ENCODE assay signal across 26 cellular contexts in genomic region chr1:111467805-111468716, GRCh38. TPM values are rescaled to one million over a fixed set of nuclear protein-coding genes. Genes with fewer than 3 reads are reported as not detected.
A peak's percentile ranks its signal among the peaks of the same experiment; 100 is the strongest.
DNase-seq lines count a peak whose midpoint lies in the region; ATAC-seq, FAIRE-seq and TF ChIP-seq lines count a peak whose summit lies in the region.
"Had no signal": no experiment of that assay in that cellular context is flagged by ENCODE, and none has a peak within 500 bp of the region (broad histone marks: within the 10 kb centered on the region; RNA-seq: fewer than 3 reads in every experiment).

No MANE protein-coding gene starts in this region.

- H3K4me1 ChIP-seq in HepG2 (ENCODE audit: insufficient read depth, low read length) (peaks cover 17% of the 10 kb centered on the region), right lobe of liver (no peaks in the 10 kb centered on the region), endodermal cell (ENCODE audit: control insufficient read depth, insufficient read depth, low read length) (peaks cover 4% of the 10 kb centered on the region), upper lobe of right lung (peaks cover under 1% of the 10 kb centered on the region)
- H3K4me1 ChIP-seq: gastrocnemius medialis, prostate gland, transverse colon had no signal

- H3K4me3 ChIP-seq in HepG2 (replicated peaks in 1 of 3; ENCODE audit: insufficient read depth in 1 of 3, low read depth in 2 of 3, low read length in 3 of 3) (no peak overlapping the region), right lobe of liver (no peak overlapping the region), NB4 (ENCODE audit: low read depth, low read length) (no peak overlapping the region), endodermal cell (ENCODE audit: low read length) (no peak overlapping the region), upper lobe of right lung (no peak overlapping the region)
- H3K4me3 ChIP-seq: esophagus muscularis mucosa, gastrocnemius medialis, lung, prostate gland, transverse colon had no signal

- TF ChIP-seq CTCF in HepG2 (CRISPR knock-in tag; IDR thresholded peaks at IDR 0.05) (no peak), right lobe of liver (IDR thresholded peaks at IDR 0.05) (no peak), NB4 (IDR thresholded peaks at IDR 0.05; ENCODE audit: low read depth, low read length) (peak; percentile 3), endodermal cell (conservative IDR thresholded peaks at IDR 0.05) (peak; percentile 42), upper lobe of right lung (IDR thresholded peaks at IDR 0.05) (no peak)

- H3K79me2 ChIP-seq in HepG2 (ENCODE audit: insufficient read depth, low read length), result no peaks in the 10 kb centered on the region

- in situ Hi-C loops in HepG2 (cut with HindIII; ENCODE audit: extremely low pct_ligation_motif_present, low pct_unique_long_range_greater_than_20kb), result no loop called here

- H4K20me1 ChIP-seq in HepG2 (ENCODE audit: insufficient read depth, low read length), result no peaks in the 10 kb centered on the region

- no peaks in the 10 kb centered on the region for H3K27me3 ChIP-seq in HepG2 (ENCODE audit: control insufficient read depth in 1 of 2, insufficient read depth in 2 of 2, low read length in 2 of 2)
- no peaks in the 10 kb centered on the region for H3K27me3 ChIP-seq in right lobe of liver
- H3K27me3 ChIP-seq in endodermal cell (ENCODE audit: control insufficient read depth, insufficient read depth, low read length, poor library complexity, severe bottlenecking), result no peaks in the 10 kb centered on the region
- no peaks in the 10 kb centered on the region for H3K27me3 ChIP-seq in upper lobe of right lung
- H3K27me3 ChIP-seq: esophagus muscularis mucosa, gastrocnemius medialis, transverse colon had no signal

- H3K36me3 Mint-ChIP-seq in endodermal cell (ENCODE audit: low read depth), result no peaks in the 10 kb centered on the region

- no peak overlapping the region for H3K4me3 Mint-ChIP-seq in endodermal cell
- H3K4me3 Mint-ChIP-seq: activated naive CD8-positive, alpha-beta T cell treated with anti-CD3 and anti-CD28 coated beads, Interleukin-2, amount 10 ng/mL, durations not matched to agents 7 days and 5 days; CD14-positive monocyte had no signal

- POLR2A ChIA-PET in HepG2 (lab: Yijun Ruan, JAX), result no interaction called here

- no peaks in the 10 kb centered on the region for H3K9me3 Mint-ChIP-seq in endodermal cell
- H3K9me3 Mint-ChIP-seq: activated T-helper 2 cell treated with anti-CD3 and anti-CD28 coated beads, Interferon-gamma antibody, Interleukin-2, Interleukin-4, amounts not matched to agents 10 μg/mL and 5 μg/mL and 100 μg/mL, durations not matched to agents 14 hours and 24 hours and 36 hours; CD14-positive monocyte had no signal

- 93% methylated on average over 2 of the region's 2 CpGs for WGBS in HepG2 (ENCODE audit: low lambda C conversion rate)
- WGBS in right lobe of liver (ENCODE audit: insufficient coverage, low coverage, low lambda C conversion rate, missing lambda C conversion rate), result 88% methylated on average over 1 of the region's 2 CpGs
- 88 to 92% methylated on average over 2 of the region's 2 CpGs for WGBS in endodermal cell (ENCODE audit: insufficient coverage in 1 of 2, insufficient read length in 1 of 2), 2 experiments

- H3K9me3 ChIP-seq in HepG2 (ENCODE audit: low read length), result no peaks in the 10 kb centered on the region
- no peaks in the 10 kb centered on the region for H3K9me3 ChIP-seq in right lobe of liver
- no peaks in the 10 kb centered on the region for H3K9me3 ChIP-seq in endodermal cell (ENCODE audit: control insufficient read depth, low read length)
- H3K9me3 ChIP-seq in upper lobe of right lung, result no peaks in the 10 kb centered on the region
- H3K9me3 ChIP-seq: esophagus muscularis mucosa, gastrocnemius medialis, prostate gland, transverse colon had no signal

- no peak for TF ChIP-seq RAD21 in HepG2 (CRISPR knock-in tag; IDR thresholded peaks at IDR 0.05)

- peaks cover 6% of the 10 kb centered on the region for H3K4me1 Mint-ChIP-seq in endodermal cell

- no peak for TF ChIP-seq EP300 in HepG2 (IDR thresholded peaks at IDR 0.05; ENCODE audit: low read depth in 2 of 2, low read length in 2 of 2)
- TF ChIP-seq EP300 in HepG2 (CRISPR knock-in tag; IDR thresholded peaks at IDR 0.05; ENCODE audit: borderline replicate concordance), result no peak

- FAIRE-seq in HepG2 (lab: Jason Lieb, UNC), result no peak

- H3K9ac ChIP-seq in HepG2 (ENCODE audit: insufficient read depth, low read depth, low read length), result no peak overlapping the region
- no peak overlapping the region for H3K9ac ChIP-seq in endodermal cell (ENCODE audit: extremely low read depth, low read length, poor library complexity, severe bottlenecking)

- H3K36me3 ChIP-seq in HepG2 (replicated peaks in 1 of 2; ENCODE audit: control insufficient read depth in 1 of 2, insufficient read depth in 2 of 2, low read length in 2 of 2), result peaks cover 0 to 1% of the 10 kb centered on the region in 2 experiments; a peak in 1 of 5 replicates
- H3K36me3 ChIP-seq in right lobe of liver, result peaks cover 0 to 27% (median under 1%) of the 10 kb centered on the region in 4 donors
- H3K36me3 ChIP-seq in endodermal cell (ENCODE audit: control insufficient read depth, insufficient read depth, low read length), result no peaks in the 10 kb centered on the region
- peaks cover 38% of the 10 kb centered on the region for H3K36me3 ChIP-seq in upper lobe of right lung
- H3K36me3 ChIP-seq: prostate gland, WERI-Rb-1 had no signal

- no peak overlapping the region for H2AFZ ChIP-seq in HepG2 (ENCODE audit: low read length)

- CTCF ChIA-PET in HepG2 (lab: Yijun Ruan, JAX; ENCODE audit: low intra/inter-chr PET ratio, low total read pairs), result no interaction called here

- H3K27me3 Mint-ChIP-seq in endodermal cell (ENCODE audit: insufficient read depth), result no peaks in the 10 kb centered on the region
- H3K27me3 Mint-ChIP-seq: activated naive CD8-positive, alpha-beta T cell treated with anti-CD3 and anti-CD28 coated beads, Interleukin-2, amount 10 ng/mL, durations not matched to agents 7 days and 5 days had no signal

- H3K27ac ChIP-seq in HepG2 (ENCODE audit: extremely low read length, insufficient read depth, low read length) (no peak overlapping the region), right lobe of liver (no peak overlapping the region), endodermal cell (ENCODE audit: low read depth, low read length) (no peak overlapping the region), upper lobe of right lung (no peak overlapping the region)
- H3K27ac ChIP-seq: esophagus muscularis mucosa, gastrocnemius medialis, prostate gland, transverse colon, WERI-Rb-1 had no signal

- TF ChIP-seq POLR2A in HepG2 (IDR thresholded peaks at IDR 0.05; ENCODE audit: insufficient read depth in 1 of 2, low read depth in 2 of 2, low read length in 2 of 2), result no peak
- no peak for TF ChIP-seq POLR2A in right lobe of liver (IDR thresholded peaks at IDR 0.05)
- no peak for TF ChIP-seq POLR2A in NB4 (IDR thresholded peaks at IDR 0.05; ENCODE audit: extremely low read depth, insufficient read length)

- no peak overlapping the region for H3K4me2 ChIP-seq in HepG2 (ENCODE audit: low read depth, low read length)

- ATAC-seq in HepG2, result peak; percentile 41; the same call in 1 of the 3 replicates
- no peak for ATAC-seq in right lobe of liver
- ATAC-seq in upper lobe of right lung, result peak; percentile 10
- ATAC-seq in GM21447 (IDR thresholded peaks at IDR 0.05; ENCODE audit: unreplicated experiment), result no peak
- ATAC-seq: gastrocnemius medialis had no signal

- BruUV-seq in HepG2 (replicated peaks; lab: Mats Ljungman, UMichigan), result no TSS peak

- no peak for DNase-seq in HepG2 (ENCODE audit: low spot score)
- DNase-seq in right lobe of liver, result no peak
- DNase-seq in NB4 (ENCODE audit: low read depth), result no peak
- DNase-seq in endodermal cell, result no peak
- no peak for DNase-seq in upper lobe of right lung
- DNase-seq in cerebellum (ENCODE audit: low spot score), result no peak
- no peak for DNase-seq in activated T-cell treated with anti-CD3 and anti-CD28 coated beads for 4 hours
- DNase-seq: activated naive CD8-positive, alpha-beta T cell treated with anti-CD3 and anti-CD28 coated beads, Interleukin-2, amount 10 ng/mL, durations not matched to agents 7 days and 5 days; effector CD8-positive, alpha-beta T cell; gastrocnemius medialis; HCEC 1CT; islet precursor cell; NCI-H1092 treated with DMSO at 0.1 percent for 48 hours; NCI-H187 treated with DMSO at 0.1 percent for 48 hours; NCI-H526 treated with DMSO at 0.1 percent for 48 hours; stimulated activated CD8-positive, alpha-beta memory T cell treated with anti-CD3 and anti-CD28 coated beads, Interleukin-4, amount 100 ng/mL, for 48 hours; T-helper 9 cell; transverse colon; WERI-Rb-1 had no signal

- intact Hi-C loops in HepG2 (cut with micrococcal nuclease; ENCODE audit: unreplicated experiment) (no loop called here), right lobe of liver (cut with DNase I) (no loop called here), upper lobe of right lung (cut with DNase I) (no loop called here)

- H3K27ac Mint-ChIP-seq in endodermal cell, result no peak overlapping the region
- H3K27ac Mint-ChIP-seq: activated naive CD8-positive, alpha-beta T cell treated with anti-CD3 and anti-CD28 coated beads, Interleukin-2, amount 10 ng/mL, durations not matched to agents 7 days and 5 days; activated T-helper 2 cell treated with anti-CD3 and anti-CD28 coated beads, Interferon-gamma antibody, Interleukin-2, Interleukin-4, amounts not matched to agents 10 μg/mL and 5 μg/mL and 100 μg/mL, durations not matched to agents 14 hours and 24 hours and 36 hours had no signal

RNA-seq across cellular contexts. Expression of gene C1orf162, which starts 5.7 kb away (rescaled TPM):
- total RNA-seq in HepG2 (2016; rRNA removed; fragmentation: Illumina TruSeq; extraction: Trizol) (0.27 TPM in 1 of 2 replicates, not detected in the other), right lobe of liver (10 to 100 TPM in 2 of 6 experiments, 1 to 10 TPM in 4; 6.1 to 16.9 (median 9.3) TPM), endodermal cell (under 1 TPM; 0.26 to 0.60 TPM), upper lobe of right lung (79.3 TPM), cerebellum (1.3 TPM)
- total RNA-seq in HepG2 (2016; cell fraction: cytosol; rRNA removed; fragmentation: Illumina TruSeq; extraction: Trizol; ENCODE audit: low read depth), result not detected in 2 replicates
- 0.28 TPM in 1 of 2 replicates, not detected in the other for total RNA-seq in HepG2 (2016; cell fraction: insoluble cytoplasmic fraction; rRNA removed; fragmentation: Illumina TruSeq; extraction: Trizol)
- total RNA-seq in HepG2 (2016; cell fraction: membrane; rRNA removed; fragmentation: Illumina TruSeq; extraction: Trizol), result 0.10 and 0.12 TPM in 2 replicates
- 0.22 and 0.81 TPM in 2 replicates for total RNA-seq in HepG2 (2016; cell fraction: nucleus; rRNA removed; fragmentation: Illumina TruSeq; extraction: Trizol)
- 0.61 and 0.89 TPM in 2 replicates for polyA plus RNA-seq in HepG2 (2011; rRNA removed)
- 0.15 and 0.34 TPM in 2 replicates for polyA plus RNA-seq in HepG2 (2011; cell fraction: cytosol; rRNA removed)
- 2.7 and 3.0 TPM in 2 replicates for polyA plus RNA-seq in HepG2 (2011; cell fraction: nucleus; rRNA removed)
- 0.66 and 0.83 TPM in 2 replicates for polyA plus RNA-seq in HepG2 (2012)
- 0.16 and 0.20 TPM in 2 replicates for polyA plus RNA-seq in HepG2 (2016; cell fraction: cytosol; fragmentation: Illumina TruSeq; extraction: Trizol; ENCODE audit: low read depth)
- not detected in 2 replicates for polyA plus RNA-seq in HepG2 (2016; cell fraction: insoluble cytoplasmic fraction; fragmentation: Illumina TruSeq; extraction: Trizol; ENCODE audit: low read depth)
- polyA plus RNA-seq in HepG2 (2016; cell fraction: membrane; fragmentation: Illumina TruSeq; extraction: Trizol; ENCODE audit: low read depth), result 0.19 and 0.20 TPM in 2 replicates
- polyA plus RNA-seq in HepG2 (2016; cell fraction: nucleus; fragmentation: Illumina TruSeq; extraction: Trizol; ENCODE audit: insufficient read depth, low read depth), result 0.85 and 1.2 TPM in 2 replicates
- 0.33 TPM in 1 of 2 replicates, not detected in the other for polyA minus RNA-seq in HepG2 (2011; rRNA and poly(A)+ RNA removed; ENCODE audit: low replicate concordance)
- polyA minus RNA-seq in HepG2 (2011; cell fraction: cytosol; rRNA and poly(A)+ RNA removed), result not detected in 2 replicates
- 1.4 and 1.9 TPM in 2 replicates for polyA minus RNA-seq in HepG2 (2011; cell fraction: nucleus; rRNA and poly(A)+ RNA removed)
- 0.93 TPM for polyA plus RNA-seq in endodermal cell (2013, experiment 1 of 2)
- 0.95 TPM for polyA plus RNA-seq in endodermal cell (2013, experiment 2 of 2)

RNA-seq across cellular contexts. Expression of gene ATP5PB, which starts 18.8 kb away (rescaled TPM):
- total RNA-seq in HepG2 (2016; rRNA removed; fragmentation: Illumina TruSeq; extraction: Trizol), result 541 and 772 TPM in 2 replicates
- total RNA-seq in HepG2 (2016; cell fraction: cytosol; rRNA removed; fragmentation: Illumina TruSeq; extraction: Trizol; ENCODE audit: low read depth), result 74.4 and 81.4 TPM in 2 replicates
- total RNA-seq in HepG2 (2016; cell fraction: insoluble cytoplasmic fraction; rRNA removed; fragmentation: Illumina TruSeq; extraction: Trizol), result 539 and 786 TPM in 2 replicates
- total RNA-seq in HepG2 (2016; cell fraction: membrane; rRNA removed; fragmentation: Illumina TruSeq; extraction: Trizol), result 177 and 193 TPM in 2 replicates
- total RNA-seq in HepG2 (2016; cell fraction: nucleus; rRNA removed; fragmentation: Illumina TruSeq; extraction: Trizol), result 163 and 174 TPM in 2 replicates
- 209 and 297 TPM in 2 replicates for polyA plus RNA-seq in HepG2 (2011; rRNA removed)
- 185 and 234 TPM in 2 replicates for polyA plus RNA-seq in HepG2 (2011; cell fraction: cytosol; rRNA removed)
- polyA plus RNA-seq in HepG2 (2011; cell fraction: nucleus; rRNA removed), result 41.9 and 44.4 TPM in 2 replicates
- polyA plus RNA-seq in HepG2 (2012), result 196 and 251 TPM in 2 replicates
- polyA plus RNA-seq in HepG2 (2016; cell fraction: cytosol; fragmentation: Illumina TruSeq; extraction: Trizol; ENCODE audit: low read depth), result 96.2 and 101 TPM in 2 replicates
- polyA plus RNA-seq in HepG2 (2016; cell fraction: insoluble cytoplasmic fraction; fragmentation: Illumina TruSeq; extraction: Trizol; ENCODE audit: low read depth), result 672 and 700 TPM in 2 replicates
- 146 and 153 TPM in 2 replicates for polyA plus RNA-seq in HepG2 (2016; cell fraction: membrane; fragmentation: Illumina TruSeq; extraction: Trizol; ENCODE audit: low read depth)
- polyA plus RNA-seq in HepG2 (2016; cell fraction: nucleus; fragmentation: Illumina TruSeq; extraction: Trizol; ENCODE audit: insufficient read depth, low read depth), result 225 and 252 TPM in 2 replicates
- 137 and 342 TPM in 2 replicates for polyA minus RNA-seq in HepG2 (2011; rRNA and poly(A)+ RNA removed; ENCODE audit: low replicate concordance)
- 103 and 109 TPM in 2 replicates for polyA minus RNA-seq in HepG2 (2011; cell fraction: cytosol; rRNA and poly(A)+ RNA removed)
- polyA minus RNA-seq in HepG2 (2011; cell fraction: nucleus; rRNA and poly(A)+ RNA removed), result 22.0 and 30.5 TPM in 2 replicates
- total RNA-seq in right lobe of liver, result 100 to 1,000 TPM; 128 to 152 (median 148) TPM
- total RNA-seq in endodermal cell, result 100 to 1,000 TPM; 165 to 181 TPM
- 310 TPM for polyA plus RNA-seq in endodermal cell (2013, experiment 1 of 2)
- polyA plus RNA-seq in endodermal cell (2013, experiment 2 of 2), result 311 TPM
- total RNA-seq in upper lobe of right lung, result 132 TPM
- total RNA-seq in cerebellum, result 121 TPM

RNA-seq across cellular contexts. Expression of gene WDR77, which starts 19.0 kb away (rescaled TPM):
- total RNA-seq in HepG2 (2016; rRNA removed; fragmentation: Illumina TruSeq; extraction: Trizol) (90.6 and 93.3 TPM in 2 replicates), right lobe of liver (10 to 100 TPM; 11.4 to 27.3 (median 14.0) TPM), endodermal cell (10 to 100 TPM; 60.4 to 68.4 TPM), upper lobe of right lung (20.1 TPM), cerebellum (29.4 TPM)
- total RNA-seq in HepG2 (2016; cell fraction: cytosol; rRNA removed; fragmentation: Illumina TruSeq; extraction: Trizol; ENCODE audit: low read depth), result 10.9 and 11.3 TPM in 2 replicates
- total RNA-seq in HepG2 (2016; cell fraction: insoluble cytoplasmic fraction; rRNA removed; fragmentation: Illumina TruSeq; extraction: Trizol), result 90.6 and 93.0 TPM in 2 replicates
- 27.9 and 29.9 TPM in 2 replicates for total RNA-seq in HepG2 (2016; cell fraction: membrane; rRNA removed; fragmentation: Illumina TruSeq; extraction: Trizol)
- 45.5 and 50.4 TPM in 2 replicates for total RNA-seq in HepG2 (2016; cell fraction: nucleus; rRNA removed; fragmentation: Illumina TruSeq; extraction: Trizol)
- polyA plus RNA-seq in HepG2 (2011; rRNA removed), result 96.3 and 108 TPM in 2 replicates
- polyA plus RNA-seq in HepG2 (2011; cell fraction: cytosol; rRNA removed), result 79.1 and 89.1 TPM in 2 replicates
- 150 and 155 TPM in 2 replicates for polyA plus RNA-seq in HepG2 (2011; cell fraction: nucleus; rRNA removed)
- polyA plus RNA-seq in HepG2 (2012), result 29.9 and 30.8 TPM in 2 replicates
- polyA plus RNA-seq in HepG2 (2016; cell fraction: cytosol; fragmentation: Illumina TruSeq; extraction: Trizol; ENCODE audit: low read depth), result 10.9 and 11.6 TPM in 2 replicates
- 83.1 and 89.4 TPM in 2 replicates for polyA plus RNA-seq in HepG2 (2016; cell fraction: insoluble cytoplasmic fraction; fragmentation: Illumina TruSeq; extraction: Trizol; ENCODE audit: low read depth)
- 20.8 and 22.9 TPM in 2 replicates for polyA plus RNA-seq in HepG2 (2016; cell fraction: membrane; fragmentation: Illumina TruSeq; extraction: Trizol; ENCODE audit: low read depth)
- polyA plus RNA-seq in HepG2 (2016; cell fraction: nucleus; fragmentation: Illumina TruSeq; extraction: Trizol; ENCODE audit: insufficient read depth, low read depth), result 63.2 and 65.3 TPM in 2 replicates
- 267 TPM in 2 replicates for polyA minus RNA-seq in HepG2 (2011; rRNA and poly(A)+ RNA removed; ENCODE audit: low replicate concordance)
- 35.8 and 44.4 TPM in 2 replicates for polyA minus RNA-seq in HepG2 (2011; cell fraction: cytosol; rRNA and poly(A)+ RNA removed)
- polyA minus RNA-seq in HepG2 (2011; cell fraction: nucleus; rRNA and poly(A)+ RNA removed), result 51.8 and 62.4 TPM in 2 replicates
- polyA plus RNA-seq in endodermal cell (2013, experiment 1 of 2), result 41.7 TPM
- 39.0 TPM for polyA plus RNA-seq in endodermal cell (2013, experiment 2 of 2)

RNA-seq across cellular contexts. Expression of gene ADORA3, which starts 35.4 kb away (rescaled TPM):
- total RNA-seq in HepG2 (2016; rRNA removed; fragmentation: Illumina TruSeq; extraction: Trizol) (not detected in 2 replicates), right lobe of liver (1 to 10 TPM; 2.7 to 6.3 (median 3.9) TPM), endodermal cell (not detected), upper lobe of right lung (9.3 TPM), cerebellum (1.1 TPM)
- not detected in 2 replicates for total RNA-seq in HepG2 (2016; cell fraction: cytosol; rRNA removed; fragmentation: Illumina TruSeq; extraction: Trizol; ENCODE audit: low read depth)
- total RNA-seq in HepG2 (2016; cell fraction: insoluble cytoplasmic fraction; rRNA removed; fragmentation: Illumina TruSeq; extraction: Trizol), result not detected in 2 replicates
- not detected in 2 replicates for total RNA-seq in HepG2 (2016; cell fraction: membrane; rRNA removed; fragmentation: Illumina TruSeq; extraction: Trizol)
- total RNA-seq in HepG2 (2016; cell fraction: nucleus; rRNA removed; fragmentation: Illumina TruSeq; extraction: Trizol), result not detected in 2 replicates
- polyA plus RNA-seq in HepG2 (2011; rRNA removed), result 0.09 TPM in 1 of 2 replicates, not detected in the other
- polyA plus RNA-seq in HepG2 (2011; cell fraction: cytosol; rRNA removed), result 0.04 TPM in 1 of 2 replicates, not detected in the other
- polyA plus RNA-seq in HepG2 (2011; cell fraction: nucleus; rRNA removed), result not detected in 2 replicates
- not detected in 2 replicates for polyA plus RNA-seq in HepG2 (2012)
- polyA plus RNA-seq in HepG2 (2016; cell fraction: cytosol; fragmentation: Illumina TruSeq; extraction: Trizol; ENCODE audit: low read depth), result not detected in 2 replicates
- polyA plus RNA-seq in HepG2 (2016; cell fraction: insoluble cytoplasmic fraction; fragmentation: Illumina TruSeq; extraction: Trizol; ENCODE audit: low read depth), result not detected in 2 replicates
- polyA plus RNA-seq in HepG2 (2016; cell fraction: membrane; fragmentation: Illumina TruSeq; extraction: Trizol; ENCODE audit: low read depth), result not detected in 2 replicates
- not detected in 2 replicates for polyA plus RNA-seq in HepG2 (2016; cell fraction: nucleus; fragmentation: Illumina TruSeq; extraction: Trizol; ENCODE audit: insufficient read depth, low read depth)
- 0.44 TPM in 1 of 2 replicates, not detected in the other for polyA minus RNA-seq in HepG2 (2011; rRNA and poly(A)+ RNA removed; ENCODE audit: low replicate concordance)
- not detected in 2 replicates for polyA minus RNA-seq in HepG2 (2011; cell fraction: cytosol; rRNA and poly(A)+ RNA removed)
- not detected in 2 replicates for polyA minus RNA-seq in HepG2 (2011; cell fraction: nucleus; rRNA and poly(A)+ RNA removed)
- not detected for polyA plus RNA-seq in endodermal cell (2013, experiment 1 of 2)
- polyA plus RNA-seq in endodermal cell (2013, experiment 2 of 2), result not detected
- total RNA-seq: activated T-helper 2 cell treated with anti-CD3 and anti-CD28 coated beads, Interferon-gamma antibody, Interleukin-2, Interleukin-4, amounts not matched to agents 10 μg/mL and 5 μg/mL and 100 μg/mL, durations not matched to agents 14 hours and 24 hours and 36 hours; LHCN-M2 had no signal

RNA-seq across cellular contexts. Expression of gene TMIGD3, which starts 35.4 kb away (rescaled TPM):
- not detected in 2 replicates for total RNA-seq in HepG2 (2016; rRNA removed; fragmentation: Illumina TruSeq; extraction: Trizol)
- total RNA-seq in HepG2 (2016; cell fraction: cytosol; rRNA removed; fragmentation: Illumina TruSeq; extraction: Trizol; ENCODE audit: low read depth), result not detected in 2 replicates
- not detected in 2 replicates for total RNA-seq in HepG2 (2016; cell fraction: insoluble cytoplasmic fraction; rRNA removed; fragmentation: Illumina TruSeq; extraction: Trizol)
- not detected in 2 replicates for total RNA-seq in HepG2 (2016; cell fraction: membrane; rRNA removed; fragmentation: Illumina TruSeq; extraction: Trizol)
- total RNA-seq in HepG2 (2016; cell fraction: nucleus; rRNA removed; fragmentation: Illumina TruSeq; extraction: Trizol), result not detected in 2 replicates
- not detected in 2 replicates for polyA plus RNA-seq in HepG2 (2011; rRNA removed)
- polyA plus RNA-seq in HepG2 (2011; cell fraction: cytosol; rRNA removed), result 0.13 TPM in 1 of 2 replicates, not detected in the other
- polyA plus RNA-seq in HepG2 (2011; cell fraction: nucleus; rRNA removed), result not detected in 2 replicates
- polyA plus RNA-seq in HepG2 (2012), result not detected in 2 replicates
- polyA plus RNA-seq in HepG2 (2016; cell fraction: cytosol; fragmentation: Illumina TruSeq; extraction: Trizol; ENCODE audit: low read depth), result not detected in 2 replicates
- polyA plus RNA-seq in HepG2 (2016; cell fraction: insoluble cytoplasmic fraction; fragmentation: Illumina TruSeq; extraction: Trizol; ENCODE audit: low read depth), result not detected in 2 replicates
- polyA plus RNA-seq in HepG2 (2016; cell fraction: membrane; fragmentation: Illumina TruSeq; extraction: Trizol; ENCODE audit: low read depth), result not detected in 2 replicates
- polyA plus RNA-seq in HepG2 (2016; cell fraction: nucleus; fragmentation: Illumina TruSeq; extraction: Trizol; ENCODE audit: insufficient read depth, low read depth), result not detected in 2 replicates
- polyA minus RNA-seq in HepG2 (2011; rRNA and poly(A)+ RNA removed; ENCODE audit: low replicate concordance), result not detected in 2 replicates
- not detected in 2 replicates for polyA minus RNA-seq in HepG2 (2011; cell fraction: cytosol; rRNA and poly(A)+ RNA removed)
- polyA minus RNA-seq in HepG2 (2011; cell fraction: nucleus; rRNA and poly(A)+ RNA removed), result not detected in 2 replicates
- total RNA-seq in right lobe of liver, result 1 to 10 TPM; 2.4 to 9.7 (median 5.8) TPM
- not detected for total RNA-seq in endodermal cell
- not detected for polyA plus RNA-seq in endodermal cell (2013, experiment 1 of 2)
- not detected for polyA plus RNA-seq in endodermal cell (2013, experiment 2 of 2)
- 5.1 TPM for total RNA-seq in upper lobe of right lung
- total RNA-seq in cerebellum, result 3.4 TPM
- total RNA-seq: LHCN-M2 had no signal

Comparison
In these comparisons a context has a peak if more than half of its experiments do, and no peak if none do; other contexts are left out.
1. ATAC-seq: peak in HepG2 (single experiment) and upper lobe of right lung (single experiment); none in right lobe of liver (0 of 4) and GM21447 (single experiment).
2. CTCF ChIP-seq: peak in NB4 (single experiment) and endodermal cell (single experiment); none in HepG2 (single experiment), right lobe of liver (0 of 4) and upper lobe of right lung (single experiment).